Comparison of ENCODE assay signal across 8 cellular contexts in the genomic region with DNA sequence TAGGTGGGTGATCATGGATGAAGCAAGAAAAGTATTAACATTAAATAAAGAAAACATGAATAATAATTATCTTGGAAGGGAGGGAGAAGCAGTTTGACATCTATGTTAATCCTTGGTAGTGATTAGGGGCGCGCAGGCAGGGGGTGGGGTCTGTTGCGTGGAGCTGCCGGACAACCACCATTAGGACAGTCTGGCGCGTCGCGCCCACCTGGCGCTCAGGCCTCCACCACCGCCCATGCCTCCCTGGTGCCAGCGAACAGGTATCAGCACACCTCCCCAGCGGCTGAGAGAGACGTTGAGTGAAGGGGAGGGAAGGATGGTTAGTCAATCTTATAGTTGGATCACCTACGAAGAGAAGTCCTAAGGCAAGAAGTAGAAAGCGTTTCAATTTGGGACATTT.
"Had no signal": no experiment of that assay in that cellular context is flagged by ENCODE, and none has a peak within 500 bp of the region (broad histone marks: within the 10 kb centered on the region; RNA-seq: fewer than 3 reads in every experiment).

No MANE protein-coding gene starts in this region.

- ATAC-seq: GM12878 had no signal

- FAIRE-seq: G401.6, GM12878, GM12891, GM12892, GM18507, GM19239 had no signal

- H3K4me3 ChIP-seq: GM12878 had no signal

- DNase-seq: GDM1, GF-D8 had no signal
